25 cellular contexts compared by ENCODE assay signal in genomic region chr2:219616550-219616949, GRCh38. TPM values are rescaled to one million over a fixed set of nuclear protein-coding genes. Genes with fewer than 3 reads are reported as not detected.
"Had no signal": no experiment of that assay in that cellular context is flagged by ENCODE, and none has a peak within 500 bp of the region (broad histone marks: within the 10 kb centered on the region; RNA-seq: fewer than 3 reads in every experiment).

No MANE protein-coding gene starts in this region.

- H3K4me3 Mint-ChIP-seq: endodermal cell, immature natural killer cell, memory B cell, mesothelial cell of epicardium, natural killer cell, neural crest cell had no signal

- H3K27ac Mint-ChIP-seq: endodermal cell, memory B cell, mesothelial cell of epicardium, natural killer cell, progenitor cell of endocrine pancreas had no signal

- H3K4me1 ChIP-seq: lower lobe of right lung, sigmoid colon, suprapubic skin, tibial nerve, upper lobe of right lung, vagina had no signal

- ATAC-seq: lower lobe of right lung; natural killer cell; stimulated activated naive CD8-positive, alpha-beta T cell treated with anti-CD3 and anti-CD28 coated beads, Interleukin-15, Interleukin-2, amounts not matched to agents 100 U/mL and 50 U/mL, for 24 hours; upper lobe of right lung had no signal

- H3K27ac ChIP-seq: coronary artery, lower lobe of right lung, ovary, sigmoid colon, skin epidermis, suprapubic skin, tibial nerve, upper lobe of right lung, vagina had no signal

- H3K4me3 ChIP-seq: coronary artery, lower lobe of right lung, ovary, sigmoid colon, skin epidermis, suprapubic skin, tibial nerve, upper lobe of right lung, vagina had no signal

- H3K36me3 Mint-ChIP-seq: natural killer cell had no signal

- H3K9me3 ChIP-seq: lower lobe of right lung, ovary, sigmoid colon, suprapubic skin, tibial nerve, upper lobe of right lung, vagina had no signal

- H3K4me1 Mint-ChIP-seq: mesothelial cell of epicardium, neural crest cell had no signal

- H3K9me3 Mint-ChIP-seq: endodermal cell, immature natural killer cell, memory B cell, mesothelial cell of epicardium, natural killer cell, neural crest cell had no signal

- DNase-seq: central memory CD4-positive, alpha-beta T cell; effector CD4-positive, alpha-beta T cell; endodermal cell; erythroblast; immature natural killer cell; lower lobe of right lung; natural killer cell; sigmoid colon; stimulated activated CD4-positive, alpha-beta T cell treated with anti-CD3 and anti-CD28 coated beads, Interleukin-12 subunit alpha, Interleukin-12 subunit beta, amount 100 ng/mL, for 4 hours; stimulated activated naive CD8-positive, alpha-beta T cell treated with anti-CD3 and anti-CD28 coated beads, Interleukin-15, Interleukin-2, amounts not matched to agents 100 U/mL and 50 U/mL, for 24 hours; upper lobe of right lung had no signal

- H3K27me3 ChIP-seq: ovary, sigmoid colon, suprapubic skin, tibial nerve, upper lobe of right lung, vagina had no signal

- H3K36me3 ChIP-seq: ovary had no signal

RNA-seq across cellular contexts. Expression of gene INHA, which starts 44.4 kb away (rescaled TPM):
- total RNA-seq: dermis microvascular lymphatic vessel endothelial cell, endothelial cell of umbilical vein, glomerular endothelial cell, kidney epithelial cell, lower lobe of right lung, natural killer cell, neural crest cell had no signal
- polyA plus RNA-seq: immature natural killer cell had no signal
